In the genomic region with DNA sequence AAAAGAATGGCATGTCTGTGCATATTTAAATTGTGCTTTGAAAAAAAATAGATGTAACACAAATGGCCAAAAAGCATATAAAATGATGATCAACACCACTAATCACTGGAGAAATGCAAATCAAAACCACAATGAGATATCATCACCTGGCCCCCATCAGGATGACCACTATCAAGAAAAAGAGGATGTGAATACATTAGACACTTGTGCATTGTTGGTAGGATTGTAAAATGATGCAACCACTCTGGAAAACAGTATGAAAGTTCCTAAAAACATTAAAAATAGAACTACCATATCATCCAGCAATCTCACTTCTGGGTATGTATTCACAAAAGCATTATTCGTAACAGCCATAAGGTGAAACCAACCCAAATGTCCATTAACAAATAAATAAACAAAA, we compare ENCODE assay signal across 2 cellular contexts.
TF ChIP-seq lines count a peak whose summit lies in the region.

No MANE protein-coding gene starts in this region.

TF ChIP-seq in SK-N-SH, 30 proteins besides CTCF, POLR2A, EP300 and RAD21 (continued from another document):
- TF ChIP-seq, protein P1, sequence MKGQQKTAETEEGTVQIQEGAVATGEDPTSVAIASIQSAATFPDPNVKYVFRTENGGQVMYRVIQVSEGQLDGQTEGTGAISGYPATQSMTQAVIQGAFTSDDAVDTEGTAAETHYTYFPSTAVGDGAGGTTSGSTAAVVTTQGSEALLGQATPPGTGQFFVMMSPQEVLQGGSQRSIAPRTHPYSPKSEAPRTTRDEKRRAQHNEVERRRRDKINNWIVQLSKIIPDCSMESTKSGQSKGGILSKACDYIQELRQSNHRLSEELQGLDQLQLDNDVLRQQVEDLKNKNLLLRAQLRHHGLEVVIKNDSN (IDR thresholded peaks at IDR 0.05; ENCODE audit: borderline replicate concordance, low read depth): no peak
- no peak for TF ChIP-seq PBX3 (IDR thresholded peaks at IDR 0.05)
- TF ChIP-seq GATA2 (CRISPR knock-in tag; IDR thresholded peaks at IDR 0.05): no peak
- TF ChIP-seq FOSL2 (IDR thresholded peaks at IDR 0.05; ENCODE audit: borderline replicate concordance, low read depth): no peak
- TF ChIP-seq EZH2phosphoT487 (IDR thresholded peaks at IDR 0.05; ENCODE audit: borderline replicate concordance, low read depth): no peak
- no peak for TF ChIP-seq TAF1 (IDR thresholded peaks at IDR 0.05; ENCODE audit: borderline replicate concordance, low read depth, low read length)
- no peak for TF ChIP-seq GABPA (IDR thresholded peaks at IDR 0.05; ENCODE audit: low read depth)
- no peak for TF ChIP-seq TEAD4 (IDR thresholded peaks at IDR 0.05; ENCODE audit: borderline replicate concordance, insufficient read depth)

TF ChIP-seq in SK-N-SH treated with all-trans-retinoic acid at 6 μM for 48 hours, 23 proteins besides CTCF, POLR2A, EP300 and RAD21 (continued from another document):
- TF ChIP-seq CSDC2 (CRISPR knock-in tag; IDR thresholded peaks at IDR 0.05): no peak
- TF ChIP-seq ZNF565 (CRISPR knock-in tag; conservative IDR thresholded peaks at IDR 0.05; ENCODE audit: low read depth): no peak
- TF ChIP-seq, protein P2, sequence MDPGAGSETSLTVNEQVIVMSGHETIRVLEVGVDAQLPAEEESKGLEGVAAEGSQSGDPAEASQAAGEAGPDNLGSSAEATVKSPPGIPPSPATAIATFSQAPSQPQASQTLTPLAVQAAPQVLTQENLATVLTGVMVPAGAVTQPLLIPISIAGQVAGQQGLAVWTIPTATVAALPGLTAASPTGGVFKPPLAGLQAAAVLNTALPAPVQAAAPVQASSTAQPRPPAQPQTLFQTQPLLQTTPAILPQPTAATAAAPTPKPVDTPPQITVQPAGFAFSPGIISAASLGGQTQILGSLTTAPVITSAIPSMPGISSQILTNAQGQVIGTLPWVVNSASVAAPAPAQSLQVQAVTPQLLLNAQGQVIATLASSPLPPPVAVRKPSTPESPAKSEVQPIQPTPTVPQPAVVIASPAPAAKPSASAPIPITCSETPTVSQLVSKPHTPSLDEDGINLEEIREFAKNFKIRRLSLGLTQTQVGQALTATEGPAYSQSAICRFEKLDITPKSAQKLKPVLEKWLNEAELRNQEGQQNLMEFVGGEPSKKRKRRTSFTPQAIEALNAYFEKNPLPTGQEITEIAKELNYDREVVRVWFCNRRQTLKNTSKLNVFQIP (CRISPR knock-in tag; IDR thresholded peaks at IDR 0.05; ENCODE audit: borderline replicate concordance, low read depth): no peak
- no peak for TF ChIP-seq SNAI2 (CRISPR knock-in tag; IDR thresholded peaks at IDR 0.05)
- TF ChIP-seq ZFP30 (CRISPR knock-in tag; IDR thresholded peaks at IDR 0.05): no peak
- no peak for TF ChIP-seq ZNF70 (CRISPR knock-in tag; IDR thresholded peaks at IDR 0.05)
- TF ChIP-seq ZC3H10 (CRISPR knock-in tag; IDR thresholded peaks at IDR 0.05): no peak
- no peak for TF ChIP-seq ZNF8 (CRISPR knock-in tag; IDR thresholded peaks at IDR 0.05)
- TF ChIP-seq TCF4 (CRISPR knock-in tag; IDR thresholded peaks at IDR 0.05; ENCODE audit: borderline replicate concordance): no peak
